ENCODE assay signal across 19 cellular contexts in genomic region chr4:72951147-72951546, GRCh38.
DNase-seq lines count a peak whose midpoint lies in the region; ATAC-seq, FAIRE-seq and TF ChIP-seq lines count a peak whose summit lies in the region.
"Had no signal": no experiment of that assay in that cellular context is flagged by ENCODE, and none has a peak within 500 bp of the region (broad histone marks: within the 10 kb centered on the region; RNA-seq: fewer than 3 reads in every experiment).

No MANE protein-coding gene starts in this region.

- WGBS in heart left ventricle, 4 donors, result 78 to 90% (median 86%) methylated on average over 1 of the region's 1 CpG

- no peaks in the 10 kb centered on the region for H3K36me3 Mint-ChIP-seq in WTC11
- H3K36me3 Mint-ChIP-seq: memory B cell; stimulated activated naive B cell treated with anti-CD40 and anti-IgM and Interleukin-4, amounts not matched to agents 10 μg/mL and 1 μg/mL and 100 μg/mL, for 72 hours had no signal

- no peak for FAIRE-seq in H54 (lab: Jason Lieb, UNC)
- FAIRE-seq: endometrium, keratinocyte had no signal

- H3K27me3 Mint-ChIP-seq in WTC11 (ENCODE audit: low read depth), result no peaks in the 10 kb centered on the region

- POLR2A ChIA-PET in WTC11 (lab: Charles Lee), result no interaction called here

- no peak for DNase-seq in cardiac muscle cell (ENCODE audit: low read depth in 1 of 2, low spot score in 1 of 2)
- no peak for DNase-seq in heart left ventricle
- DNase-seq in WTC11 (ENCODE audit: low spot score), result no peak
- DNase-seq in foreskin fibroblast, result peak in 1 of 2 donors; percentile 5
- no peak for DNase-seq in upper lobe of right lung
- DNase-seq in iPS-NIHi11 (ENCODE audit: low spot score), result no peak
- DNase-seq in H54 (ENCODE audit: insufficient read length, low spot score), result no peak
- no peak for DNase-seq in hepatic stellate cell (ENCODE audit: low spot score)
- DNase-seq: activated CD4-positive, CD25-positive, alpha-beta regulatory T cell treated with anti-CD3 and anti-CD28 coated beads, Interleukin-2, amount 50 U/mL, for 72 hours; NCI-H187 treated with DMSO at 0.1 percent for 48 hours; nephron progenitor cell; Right ventricle myocardium superior; stimulated activated CD4-positive, alpha-beta T cell treated with anti-CD3 and anti-CD28 coated beads, Interleukin-15, amount 100 ng/mL, for 24 hours; stimulated activated naive B cell treated with anti-CD40 and anti-IgM and Interleukin-4, amounts not matched to agents 10 μg/mL and 1 μg/mL and 100 μg/mL, for 72 hours had no signal

- H3K36me3 ChIP-seq in cardiac muscle cell (no peaks in the 10 kb centered on the region), heart left ventricle (no peaks in the 10 kb centered on the region), upper lobe of right lung (no peaks in the 10 kb centered on the region)
- H3K36me3 ChIP-seq: tibial nerve had no signal

- no peak overlapping the region; the same call in 1 of the 2 replicates for H3K27ac Mint-ChIP-seq in WTC11
- H3K27ac Mint-ChIP-seq: activated T-helper 2 cell treated with anti-CD3 and anti-CD28 coated beads, Interferon-gamma antibody, Interleukin-2, Interleukin-4, amounts not matched to agents 10 μg/mL and 5 μg/mL and 100 μg/mL, durations not matched to agents 14 hours and 24 hours and 36 hours; memory B cell; nephron progenitor cell; stimulated activated naive B cell treated with anti-CD40 and anti-IgM and Interleukin-4, amounts not matched to agents 10 μg/mL and 1 μg/mL and 100 μg/mL, for 72 hours had no signal

- TF ChIP-seq CTCF in cardiac muscle cell (IDR thresholded peaks at IDR 0.05; ENCODE audit: low read depth, low read length) (peak; percentile 27), heart left ventricle (IDR thresholded peaks at IDR 0.05) (peak in 1 of 12 donors; percentile 6), WTC11 (IDR thresholded peaks at IDR 0.05) (0 out of 2 replicates have a peak, but pooled peaks have one; percentile 7), foreskin fibroblast (IDR thresholded peaks at IDR 0.05; ENCODE audit: low read depth, low read length) (peak; percentile 5), upper lobe of right lung (IDR thresholded peaks at IDR 0.05) (no peak)

- H3K4me3 ChIP-seq in cardiac muscle cell, result no peak overlapping the region
- H3K4me3 ChIP-seq in heart left ventricle, result no peak overlapping the region
- H3K4me3 ChIP-seq in foreskin fibroblast (ENCODE audit: low read depth in 1 of 2, low read length in 2 of 2), result no peak overlapping the region
- H3K4me3 ChIP-seq in upper lobe of right lung, result no peak overlapping the region
- H3K4me3 ChIP-seq: tibial nerve had no signal

- no peak for ATAC-seq in heart left ventricle
- ATAC-seq in WTC11, result peak; percentile 70
- no peak for ATAC-seq in upper lobe of right lung
- ATAC-seq: stimulated activated naive B cell treated with anti-CD40 and anti-IgM and Interleukin-4, amounts not matched to agents 10 μg/mL and 1 μg/mL and 100 μg/mL, for 72 hours had no signal

- H3K4me1 ChIP-seq in cardiac muscle cell (ENCODE audit: low read depth) (no peaks in the 10 kb centered on the region), heart left ventricle (no peaks in the 10 kb centered on the region), upper lobe of right lung (no peaks in the 10 kb centered on the region)

- no peaks in the 10 kb centered on the region for H3K4me1 Mint-ChIP-seq in WTC11
- H3K4me1 Mint-ChIP-seq: memory B cell; nephron progenitor cell; stimulated activated naive B cell treated with anti-CD40 and anti-IgM and Interleukin-4, amounts not matched to agents 10 μg/mL and 1 μg/mL and 100 μg/mL, for 72 hours had no signal

- CTCF ChIA-PET in WTC11 (lab: Charles Lee), result no interaction called here

- no peak for TF ChIP-seq POLR2A in heart left ventricle (IDR thresholded peaks at IDR 0.05)
- TF ChIP-seq POLR2A in H54 (IDR thresholded peaks at IDR 0.05; ENCODE audit: low read depth, low read length), result no peak

- H3K27me3 ChIP-seq in cardiac muscle cell, result no peaks in the 10 kb centered on the region
- H3K27me3 ChIP-seq in heart left ventricle, result no peaks in the 10 kb centered on the region
- no peaks in the 10 kb centered on the region for H3K27me3 ChIP-seq in upper lobe of right lung
- H3K27me3 ChIP-seq: tibial nerve had no signal

- intact Hi-C loops in heart left ventricle (cut with DNase I) (no loop called here), upper lobe of right lung (cut with DNase I) (no loop called here)

- no peak overlapping the region for H3K4me3 Mint-ChIP-seq in WTC11
- H3K4me3 Mint-ChIP-seq: memory B cell; nephron progenitor cell; stimulated activated naive B cell treated with anti-CD40 and anti-IgM and Interleukin-4, amounts not matched to agents 10 μg/mL and 1 μg/mL and 100 μg/mL, for 72 hours had no signal

- H3K27ac ChIP-seq in cardiac muscle cell (no peak overlapping the region), heart left ventricle (no peak overlapping the region), upper lobe of right lung (no peak overlapping the region)
- H3K27ac ChIP-seq: tibial nerve had no signal

- no peaks in the 10 kb centered on the region for H3K9me3 ChIP-seq in cardiac muscle cell (ENCODE audit: low read depth)
- peaks cover 0 to 2% (median 0%) of the 10 kb centered on the region in 12 donors for H3K9me3 ChIP-seq in heart left ventricle
- H3K9me3 ChIP-seq in upper lobe of right lung, result no peaks in the 10 kb centered on the region
- H3K9me3 ChIP-seq: tibial nerve had no signal

- 0 out of 2 replicates have a peak, but pooled peaks cover 3% of the 10 kb centered on the region for H3K9me3 Mint-ChIP-seq in WTC11
- H3K9me3 Mint-ChIP-seq: activated T-helper 2 cell treated with anti-CD3 and anti-CD28 coated beads, Interferon-gamma antibody, Interleukin-2, Interleukin-4, amounts not matched to agents 10 μg/mL and 5 μg/mL and 100 μg/mL, durations not matched to agents 14 hours and 24 hours and 36 hours; nephron progenitor cell had no signal

TF ChIP-seq in WTC11, 78 proteins besides CTCF, POLR2A, EP300 and RAD21:
- no peak for TF ChIP-seq TEAD1 (CRISPR knock-in tag; IDR thresholded peaks at IDR 0.05)
- TF ChIP-seq NR3C1 (CRISPR knock-in tag; conservative IDR thresholded peaks at IDR 0.05; ENCODE audit: low read depth), result no peak
- no peak for TF ChIP-seq NR1H2 (CRISPR knock-in tag; IDR thresholded peaks at IDR 0.05)
- TF ChIP-seq TCF7 (CRISPR knock-in tag; IDR thresholded peaks at IDR 0.05; ENCODE audit: low read depth), result no peak
